In the genomic region with DNA sequence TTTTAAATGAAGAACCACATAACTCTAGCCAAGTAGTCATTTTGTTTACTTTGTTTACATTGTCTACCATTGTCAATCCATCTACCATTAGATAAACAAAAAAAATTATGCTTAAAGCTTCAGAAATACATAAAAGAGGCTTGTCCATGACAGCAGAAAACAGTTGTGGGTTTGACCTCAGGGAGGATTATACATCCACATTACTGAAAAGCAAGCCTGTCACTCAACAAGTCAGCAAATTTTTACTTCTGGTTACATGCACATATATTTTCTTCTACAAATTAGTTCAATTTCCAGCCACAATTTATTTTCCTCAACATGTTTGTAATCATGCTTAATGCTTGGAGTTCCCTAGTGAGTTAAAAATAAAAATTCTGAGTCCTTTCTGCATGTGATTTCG, we compare ENCODE assay signal across 24 cellular contexts.
"Had no signal": no experiment of that assay in that cellular context is flagged by ENCODE, and none has a peak within 500 bp of the region (broad histone marks: within the 10 kb centered on the region; RNA-seq: fewer than 3 reads in every experiment).

No MANE protein-coding gene starts in this region.

- H3K4me1 Mint-ChIP-seq: T-cell had no signal

- H3K4me1 ChIP-seq: Peyer's patch, SJSA1 had no signal

- H3K27me3 Mint-ChIP-seq: T-cell had no signal

- H3K36me3 Mint-ChIP-seq: T-cell had no signal

- H3K27me3 ChIP-seq: Peyer's patch, SJSA1 had no signal

- H3K4me3 Mint-ChIP-seq: T-cell; T-helper 1 cell treated with Interleukin-12 subunit alpha and Interleukin-12 subunit beta and Interleukin-4 antibody, amounts not matched to agents 30 μg/mL and 1 μg/mL, for 36 hours had no signal

- H3K27ac Mint-ChIP-seq: T-cell; T-helper 1 cell treated with Interleukin-12 subunit alpha and Interleukin-12 subunit beta and Interleukin-4 antibody, amounts not matched to agents 30 μg/mL and 1 μg/mL, for 36 hours had no signal

- H3K36me3 ChIP-seq: Peyer's patch, SJSA1 had no signal

- H3K4me3 ChIP-seq: Peyer's patch, SJSA1, SK-N-MC had no signal

- DNase-seq: KBM-7, NCI-H1048, NCI-H1105, NCI-H1417, NCI-H1436 treated with DMSO at 0.1 percent for 48 hours, NCI-H187, NCI-H2029, NCI-H2081 treated with DMSO at 0.1 percent for 48 hours, NCI-H2171, NCI-H226, NCI-H446, NCI-H510A, NCI-H524 treated with DMSO at 0.1 percent for 48 hours, NCI-H69, NCI-H774, PC-3, Peyer's patch, SHP77 treated with DMSO at 0.1 percent for 48 hours, SW 1271, T-cell had no signal

- ATAC-seq: PC-3, Right ventricle myocardium inferior, T-cell had no signal

- H3K27ac ChIP-seq: Peyer's patch, SJSA1, SK-N-MC had no signal

- H3K9me3 ChIP-seq: Peyer's patch, SJSA1 had no signal
